Comparison of ENCODE assay signal across 8 cellular contexts in genomic region chr4:41934813-41935651, GRCh38. TPM values are rescaled to one million over a fixed set of nuclear protein-coding genes. Genes with fewer than 3 reads are reported as not detected.
DNase-seq lines count a peak whose midpoint lies in the region; ATAC-seq and TF ChIP-seq lines count a peak whose summit lies in the region.

Gene TMEM33 (plus strand): TSS chr4:41935429. CDS start chr4:41935485, 56 bp downstream.

- H3K27ac ChIP-seq in RWPE2 (ENCODE audit: poor library complexity, severe bottlenecking): peak within 1 kb of the TSS; percentile 68

- H3K36me3 ChIP-seq in RWPE2 (ENCODE audit: low read depth): peaks cover 38% of the 10 kb centered on the region

- H3K36me3 Mint-ChIP-seq in activated T-helper 2 cell treated with anti-CD3 and anti-CD28 coated beads, Interferon-gamma antibody, Interleukin-2, Interleukin-4, amounts not matched to agents 10 μg/mL and 5 μg/mL and 100 μg/mL, durations not matched to agents 14 hours and 24 hours and 36 hours (ENCODE audit: low read depth): peaks cover 39% of the 10 kb centered on the region
- peaks cover 19% of the 10 kb centered on the region for H3K36me3 Mint-ChIP-seq in natural killer cell treated with Interleukin-12 subunit alpha and Interleukin-12 subunit beta and Interleukin-15 and Interleukin-18, amount 100 ng/mL, for 72 hours

- H3K27me3 ChIP-seq in RWPE2 (ENCODE audit: insufficient read depth, poor library complexity, severe bottlenecking): no peaks in the 10 kb centered on the region

- H3K9me3 ChIP-seq in RWPE2 (ENCODE audit: severe bottlenecking): no peaks in the 10 kb centered on the region

- ATAC-seq in RWPE2 (ENCODE audit: low read depth): peak; percentile 85
- peak; percentile 90 to 95 for ATAC-seq in natural killer cell treated with Interleukin-12 subunit alpha and Interleukin-12 subunit beta and Interleukin-15 and Interleukin-18, amount 100 ng/mL, for 72 hours
- peak; percentile 87 for ATAC-seq in stimulated activated naive CD8-positive, alpha-beta T cell treated with anti-CD3 and anti-CD28 coated beads, Interleukin-15, Interleukin-2, amounts not matched to agents 100 U/mL and 50 U/mL, for 24 hours

- peak within 1 kb of the TSS; percentile 82 for H3K4me3 ChIP-seq in RWPE2 (ENCODE audit: severe bottlenecking)

- H3K4me1 ChIP-seq in RWPE2 (ENCODE audit: insufficient read depth, poor library complexity, severe bottlenecking): peaks cover 42% of the 10 kb centered on the region

- H3K4me3 Mint-ChIP-seq in activated T-helper 2 cell treated with anti-CD3 and anti-CD28 coated beads, Interferon-gamma antibody, Interleukin-2, Interleukin-4, amounts not matched to agents 10 μg/mL and 5 μg/mL and 100 μg/mL, durations not matched to agents 14 hours and 24 hours and 36 hours (ENCODE audit: low read depth): peak within 1 kb of the TSS; percentile 98
- H3K4me3 Mint-ChIP-seq in natural killer cell treated with Interleukin-12 subunit alpha and Interleukin-12 subunit beta and Interleukin-15 and Interleukin-18, amount 100 ng/mL, for 72 hours: peak within 1 kb of the TSS; percentile 91

- no peaks in the 10 kb centered on the region for H3K27me3 Mint-ChIP-seq in activated T-helper 2 cell treated with anti-CD3 and anti-CD28 coated beads, Interferon-gamma antibody, Interleukin-2, Interleukin-4, amounts not matched to agents 10 μg/mL and 5 μg/mL and 100 μg/mL, durations not matched to agents 14 hours and 24 hours and 36 hours (ENCODE audit: low read depth)
- H3K27me3 Mint-ChIP-seq in natural killer cell treated with Interleukin-12 subunit alpha and Interleukin-12 subunit beta and Interleukin-15 and Interleukin-18, amount 100 ng/mL, for 72 hours: no peaks in the 10 kb centered on the region

- peak within 1 kb of the TSS; percentile 93 for H3K27ac Mint-ChIP-seq in activated T-helper 2 cell treated with anti-CD3 and anti-CD28 coated beads, Interferon-gamma antibody, Interleukin-2, Interleukin-4, amounts not matched to agents 10 μg/mL and 5 μg/mL and 100 μg/mL, durations not matched to agents 14 hours and 24 hours and 36 hours
- H3K27ac Mint-ChIP-seq in natural killer cell treated with Interleukin-12 subunit alpha and Interleukin-12 subunit beta and Interleukin-15 and Interleukin-18, amount 100 ng/mL, for 72 hours: peak within 1 kb of the TSS; percentile 86 to 95

- DNase-seq in EL (peak; percentile 88), H4 (ENCODE audit: low spot score) (peak; percentile 91), LoVo (ENCODE audit: low spot score) (peak; percentile 94), RWPE2 (ENCODE audit: low spot score) (peak; percentile 83), fibroblast of peridontal ligament (ENCODE audit: extremely low read depth) (peak; percentile 78)
- DNase-seq in activated T-helper 2 cell treated with anti-CD3 and anti-CD28 coated beads, Interferon-gamma antibody, Interleukin-2, Interleukin-4, amounts not matched to agents 10 μg/mL and 5 μg/mL and 100 μg/mL, durations not matched to agents 14 hours and 24 hours and 36 hours (ENCODE audit: low spot score): peak; percentile 65
- peak; percentile 89 for DNase-seq in natural killer cell treated with Interleukin-12 subunit alpha and Interleukin-12 subunit beta and Interleukin-15 and Interleukin-18, amount 100 ng/mL, for 72 hours (ENCODE audit: low spot score)
- DNase-seq in stimulated activated naive CD8-positive, alpha-beta T cell treated with anti-CD3 and anti-CD28 coated beads, Interleukin-15, Interleukin-2, amounts not matched to agents 100 U/mL and 50 U/mL, for 24 hours: peak; percentile 79

- intact Hi-C loops in activated T-helper 2 cell treated with anti-CD3 and anti-CD28 coated beads, Interferon-gamma antibody, Interleukin-2, Interleukin-4, amounts not matched to agents 10 μg/mL and 5 μg/mL and 100 μg/mL, durations not matched to agents 14 hours and 24 hours and 36 hours (cut with micrococcal nuclease): loop anchor here (1.0 kb wide), 1 partner anchor 55 kb away; the partner anchor contains the start of gene SLC30A9

- peaks cover 6% of the 10 kb centered on the region for H3K9me3 Mint-ChIP-seq in activated T-helper 2 cell treated with anti-CD3 and anti-CD28 coated beads, Interferon-gamma antibody, Interleukin-2, Interleukin-4, amounts not matched to agents 10 μg/mL and 5 μg/mL and 100 μg/mL, durations not matched to agents 14 hours and 24 hours and 36 hours
- H3K9me3 Mint-ChIP-seq in natural killer cell treated with Interleukin-12 subunit alpha and Interleukin-12 subunit beta and Interleukin-15 and Interleukin-18, amount 100 ng/mL, for 72 hours: peaks cover 3% of the 10 kb centered on the region

- H3K4me1 Mint-ChIP-seq in activated T-helper 2 cell treated with anti-CD3 and anti-CD28 coated beads, Interferon-gamma antibody, Interleukin-2, Interleukin-4, amounts not matched to agents 10 μg/mL and 5 μg/mL and 100 μg/mL, durations not matched to agents 14 hours and 24 hours and 36 hours (ENCODE audit: low read depth): peaks cover 42% of the 10 kb centered on the region
- H3K4me1 Mint-ChIP-seq in natural killer cell treated with Interleukin-12 subunit alpha and Interleukin-12 subunit beta and Interleukin-15 and Interleukin-18, amount 100 ng/mL, for 72 hours (ENCODE audit: low read depth in 2 of 2): peaks cover 30 to 39% of the 10 kb centered on the region in 2 donors

- TF ChIP-seq CTCF in RWPE2 (IDR thresholded peaks at IDR 0.05; ENCODE audit: poor library complexity, severe bottlenecking): no peak

RNA-seq across cellular contexts. Expression of gene TMEM33, which starts in this region (rescaled TPM):
- total RNA-seq in H4 (2014; rRNA removed; shearing (Covaris generic)): 101 and 105 TPM in 2 replicates
- total RNA-seq in activated T-helper 2 cell treated with anti-CD3 and anti-CD28 coated beads, Interferon-gamma antibody, Interleukin-2, Interleukin-4, amounts not matched to agents 10 μg/mL and 5 μg/mL and 100 μg/mL, durations not matched to agents 14 hours and 24 hours and 36 hours: 76.7 and 84.0 TPM in 2 replicates
- total RNA-seq in natural killer cell treated with Interleukin-12 subunit alpha and Interleukin-12 subunit beta and Interleukin-15 and Interleukin-18, amount 100 ng/mL, for 72 hours: 10 to 100 TPM; 58.8 to 78.1 TPM

Comparison
In these comparisons a context has a peak if more than half of its experiments do, and no peak if none do; other contexts are left out.
1. Peak in every context shown above with its lines: DNase-seq, ATAC-seq, H3K4me3 ChIP-seq and H3K27ac ChIP-seq.